1 cellular context compared by ENCODE assay signal in the genomic region with DNA sequence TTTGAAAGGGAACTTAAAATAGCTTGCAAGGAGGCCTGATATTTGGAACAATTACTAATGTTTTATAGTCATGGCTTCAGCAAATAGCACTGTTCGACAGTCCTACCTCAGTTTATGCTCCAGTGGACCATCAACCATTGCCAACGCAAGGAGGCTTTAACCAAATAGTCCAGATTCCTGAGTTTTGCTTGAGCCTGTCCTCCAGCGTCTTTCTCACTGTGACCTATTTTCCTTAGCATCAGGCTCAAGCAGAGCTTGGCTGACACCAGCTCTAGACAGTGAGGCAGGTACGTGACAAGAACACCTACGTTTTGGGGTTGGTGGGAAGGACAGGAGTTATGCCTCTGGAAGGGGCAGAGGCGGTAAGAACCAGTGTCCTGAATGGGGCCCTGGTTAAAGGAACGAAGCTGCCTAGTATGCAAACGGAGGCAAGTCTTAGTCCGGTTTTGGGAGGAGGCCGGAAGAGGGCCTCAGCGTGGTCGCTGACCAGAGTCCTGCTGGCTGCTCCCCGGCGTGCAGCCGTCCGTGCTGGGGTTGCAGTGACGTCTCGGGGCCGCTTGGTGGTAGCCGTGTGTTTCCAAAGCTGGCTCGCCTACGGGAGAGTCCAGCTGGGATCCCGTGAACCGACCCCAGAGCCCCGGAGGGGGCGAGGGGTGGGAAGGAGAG.
TF ChIP-seq lines count a peak whose summit lies in the region.

No MANE protein-coding gene starts in this region.

TF ChIP-seq in HepG2, 621 proteins besides CTCF, POLR2A, EP300 and RAD21 (continued from another document and continues in another):
- TF ChIP-seq, protein P1, sequence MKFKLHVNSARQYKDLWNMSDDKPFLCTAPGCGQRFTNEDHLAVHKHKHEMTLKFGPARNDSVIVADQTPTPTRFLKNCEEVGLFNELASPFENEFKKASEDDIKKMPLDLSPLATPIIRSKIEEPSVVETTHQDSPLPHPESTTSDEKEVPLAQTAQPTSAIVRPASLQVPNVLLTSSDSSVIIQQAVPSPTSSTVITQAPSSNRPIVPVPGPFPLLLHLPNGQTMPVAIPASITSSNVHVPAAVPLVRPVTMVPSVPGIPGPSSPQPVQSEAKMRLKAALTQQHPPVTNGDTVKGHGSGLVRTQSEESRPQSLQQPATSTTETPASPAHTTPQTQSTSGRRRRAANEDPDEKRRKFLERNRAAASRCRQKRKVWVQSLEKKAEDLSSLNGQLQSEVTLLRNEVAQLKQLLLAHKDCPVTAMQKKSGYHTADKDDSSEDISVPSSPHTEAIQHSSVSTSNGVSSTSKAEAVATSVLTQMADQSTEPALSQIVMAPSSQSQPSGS (CRISPR knock-in tag; IDR thresholded peaks at IDR 0.05) = no peak
- TF ChIP-seq, protein P2, sequence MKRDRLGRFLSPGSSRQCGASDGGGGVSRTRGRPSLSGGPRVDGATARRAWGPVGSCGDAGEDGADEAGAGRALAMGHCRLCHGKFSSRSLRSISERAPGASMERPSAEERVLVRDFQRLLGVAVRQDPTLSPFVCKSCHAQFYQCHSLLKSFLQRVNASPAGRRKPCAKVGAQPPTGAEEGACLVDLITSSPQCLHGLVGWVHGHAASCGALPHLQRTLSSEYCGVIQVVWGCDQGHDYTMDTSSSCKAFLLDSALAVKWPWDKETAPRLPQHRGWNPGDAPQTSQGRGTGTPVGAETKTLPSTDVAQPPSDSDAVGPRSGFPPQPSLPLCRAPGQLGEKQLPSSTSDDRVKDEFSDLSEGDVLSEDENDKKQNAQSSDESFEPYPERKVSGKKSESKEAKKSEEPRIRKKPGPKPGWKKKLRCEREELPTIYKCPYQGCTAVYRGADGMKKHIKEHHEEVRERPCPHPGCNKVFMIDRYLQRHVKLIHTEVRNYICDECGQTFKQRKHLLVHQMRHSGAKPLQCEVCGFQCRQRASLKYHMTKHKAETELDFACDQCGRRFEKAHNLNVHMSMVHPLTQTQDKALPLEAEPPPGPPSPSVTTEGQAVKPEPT (CRISPR knock-in tag; IDR thresholded peaks at IDR 0.05; ENCODE audit: low read depth) = no peak
- TF ChIP-seq, protein P3, sequence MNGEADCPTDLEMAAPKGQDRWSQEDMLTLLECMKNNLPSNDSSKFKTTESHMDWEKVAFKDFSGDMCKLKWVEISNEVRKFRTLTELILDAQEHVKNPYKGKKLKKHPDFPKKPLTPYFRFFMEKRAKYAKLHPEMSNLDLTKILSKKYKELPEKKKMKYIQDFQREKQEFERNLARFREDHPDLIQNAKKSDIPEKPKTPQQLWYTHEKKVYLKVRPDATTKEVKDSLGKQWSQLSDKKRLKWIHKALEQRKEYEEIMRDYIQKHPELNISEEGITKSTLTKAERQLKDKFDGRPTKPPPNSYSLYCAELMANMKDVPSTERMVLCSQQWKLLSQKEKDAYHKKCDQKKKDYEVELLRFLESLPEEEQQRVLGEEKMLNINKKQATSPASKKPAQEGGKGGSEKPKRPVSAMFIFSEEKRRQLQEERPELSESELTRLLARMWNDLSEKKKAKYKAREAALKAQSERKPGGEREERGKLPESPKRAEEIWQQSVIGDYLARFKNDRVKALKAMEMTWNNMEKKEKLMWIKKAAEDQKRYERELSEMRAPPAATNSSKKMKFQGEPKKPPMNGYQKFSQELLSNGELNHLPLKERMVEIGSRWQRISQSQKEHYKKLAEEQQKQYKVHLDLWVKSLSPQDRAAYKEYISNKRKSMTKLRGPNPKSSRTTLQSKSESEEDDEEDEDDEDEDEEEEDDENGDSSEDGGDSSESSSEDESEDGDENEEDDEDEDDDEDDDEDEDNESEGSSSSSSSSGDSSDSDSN (CRISPR knock-in tag; IDR thresholded peaks at IDR 0.05) = peak; percentile 53; the same call in 1 of the 2 replicates
- TF ChIP-seq MXI1 (IDR thresholded peaks at IDR 0.05; ENCODE audit: borderline replicate concordance, low read depth, low read length) (no peak), RXRA (CRISPR knock-in tag; IDR thresholded peaks at IDR 0.05) (no peak; the same call in 1 of the 2 replicates), ZNF337 (CRISPR knock-in tag; IDR thresholded peaks at IDR 0.05; ENCODE audit: borderline replicate concordance, low read depth) (no peak), ZNF30 (CRISPR knock-in tag; IDR thresholded peaks at IDR 0.05) (no peak), HDAC2 (CRISPR knock-in tag; IDR thresholded peaks at IDR 0.05) (no peak; the same call in 1 of the 2 replicates), SAP130 (CRISPR knock-in tag; IDR thresholded peaks at IDR 0.05; ENCODE audit: low read depth) (peak; percentile 21; the same call in 1 of the 2 replicates), ZNF235 (CRISPR knock-in tag; IDR thresholded peaks at IDR 0.05; ENCODE audit: borderline replicate concordance) (no peak), TEAD3 (CRISPR knock-in tag; optimal IDR thresholded peaks at IDR 0.05; ENCODE audit: borderline replicate concordance) (peak; percentile 13), NONO (IDR thresholded peaks at IDR 0.05) (no peak), NONO (CRISPR knock-in tag; conservative IDR thresholded peaks at IDR 0.05) (peak; percentile 71), TEAD2 (CRISPR knock-in tag; IDR thresholded peaks at IDR 0.05) (no peak), SUZ12 (IDR thresholded peaks at IDR 0.05; ENCODE audit: low read depth, low read length) (no peak), ZNF746 (CRISPR knock-in tag; IDR thresholded peaks at IDR 0.05) (no peak), HNF4A (CRISPR knock-in tag; IDR thresholded peaks at IDR 0.05) (0 out of 2 replicates have a peak, but pooled peaks have one; percentile 10), ZNF468 (CRISPR knock-in tag; IDR thresholded peaks at IDR 0.05) (no peak), BRCA1 (CRISPR knock-in tag; IDR thresholded peaks at IDR 0.05) (no peak), ZNF782 (CRISPR knock-in tag; IDR thresholded peaks at IDR 0.05; ENCODE audit: borderline replicate concordance) (no peak; the same call in 1 of the 2 replicates), PCBP1 (IDR thresholded peaks at IDR 0.05; ENCODE audit: borderline replicate concordance, low read depth, low read length) (0 out of 2 replicates have a peak, but pooled peaks have one; percentile 35), HOXA3 (CRISPR knock-in tag; IDR thresholded peaks at IDR 0.05) (no peak), FOSL1 (CRISPR knock-in tag; IDR thresholded peaks at IDR 0.05; ENCODE audit: borderline replicate concordance) (no peak), TBX3 (IDR thresholded peaks at IDR 0.05; ENCODE audit: borderline replicate concordance) (no peak), ZNF766 (CRISPR knock-in tag; IDR thresholded peaks at IDR 0.05; ENCODE audit: borderline replicate concordance) (no peak), KMT2B (CRISPR knock-in tag; IDR thresholded peaks at IDR 0.05) (no peak), AGO2 (optimal IDR thresholded peaks at IDR 0.05; ENCODE audit: low read depth, low read length) (peak; percentile 70), ZNF543 (CRISPR knock-in tag; IDR thresholded peaks at IDR 0.05) (no peak), HNRNPLL (IDR thresholded peaks at IDR 0.05; ENCODE audit: low read depth, low read length, poor library complexity, severe bottlenecking) (peak; percentile 16), XRCC5 (optimal IDR thresholded peaks at IDR 0.05; ENCODE audit: low read length) (peak; percentile 83), ZBTB20 (CRISPR knock-in tag; IDR thresholded peaks at IDR 0.05; ENCODE audit: borderline replicate concordance, low read depth) (no peak), POLR2AphosphoS2 (IDR thresholded peaks at IDR 0.05; ENCODE audit: low read depth, low read length) (no peak), ZFAT (CRISPR knock-in tag; conservative IDR thresholded peaks at IDR 0.05) (no peak), ATM (IDR thresholded peaks at IDR 0.05; ENCODE audit: borderline replicate concordance) (no peak)
- TF ChIP-seq, protein P4, sequence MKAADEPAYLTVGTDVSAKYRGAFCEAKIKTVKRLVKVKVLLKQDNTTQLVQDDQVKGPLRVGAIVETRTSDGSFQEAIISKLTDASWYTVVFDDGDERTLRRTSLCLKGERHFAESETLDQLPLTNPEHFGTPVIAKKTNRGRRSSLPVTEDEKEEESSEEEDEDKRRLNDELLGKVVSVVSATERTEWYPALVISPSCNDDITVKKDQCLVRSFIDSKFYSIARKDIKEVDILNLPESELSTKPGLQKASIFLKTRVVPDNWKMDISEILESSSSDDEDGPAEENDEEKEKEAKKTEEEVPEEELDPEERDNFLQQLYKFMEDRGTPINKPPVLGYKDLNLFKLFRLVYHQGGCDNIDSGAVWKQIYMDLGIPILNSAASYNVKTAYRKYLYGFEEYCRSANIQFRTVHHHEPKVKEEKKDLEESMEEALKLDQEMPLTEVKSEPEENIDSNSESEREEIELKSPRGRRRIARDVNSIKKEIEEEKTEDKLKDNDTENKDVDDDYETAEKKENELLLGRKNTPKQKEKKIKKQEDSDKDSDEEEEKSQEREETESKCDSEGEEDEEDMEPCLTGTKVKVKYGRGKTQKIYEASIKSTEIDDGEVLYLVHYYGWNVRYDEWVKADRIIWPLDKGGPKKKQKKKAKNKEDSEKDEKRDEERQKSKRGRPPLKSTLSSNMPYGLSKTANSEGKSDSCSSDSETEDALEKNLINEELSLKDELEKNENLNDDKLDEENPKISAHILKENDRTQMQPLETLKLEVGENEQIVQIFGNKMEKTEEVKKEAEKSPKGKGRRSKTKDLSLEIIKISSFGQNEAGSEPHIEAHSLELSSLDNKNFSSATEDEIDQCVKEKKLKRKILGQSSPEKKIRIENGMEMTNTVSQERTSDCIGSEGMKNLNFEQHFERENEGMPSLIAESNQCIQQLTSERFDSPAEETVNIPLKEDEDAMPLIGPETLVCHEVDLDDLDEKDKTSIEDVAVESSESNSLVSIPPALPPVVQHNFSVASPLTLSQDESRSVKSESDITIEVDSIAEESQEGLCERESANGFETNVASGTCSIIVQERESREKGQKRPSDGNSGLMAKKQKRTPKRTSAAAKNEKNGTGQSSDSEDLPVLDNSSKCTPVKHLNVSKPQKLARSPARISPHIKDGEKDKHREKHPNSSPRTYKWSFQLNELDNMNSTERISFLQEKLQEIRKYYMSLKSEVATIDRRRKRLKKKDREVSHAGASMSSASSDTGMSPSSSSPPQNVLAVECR (CRISPR knock-in tag; IDR thresholded peaks at IDR 0.05; ENCODE audit: borderline replicate concordance) = 0 out of 2 replicates have a peak, but pooled peaks have one; percentile 24
- TF ChIP-seq, protein P5, sequence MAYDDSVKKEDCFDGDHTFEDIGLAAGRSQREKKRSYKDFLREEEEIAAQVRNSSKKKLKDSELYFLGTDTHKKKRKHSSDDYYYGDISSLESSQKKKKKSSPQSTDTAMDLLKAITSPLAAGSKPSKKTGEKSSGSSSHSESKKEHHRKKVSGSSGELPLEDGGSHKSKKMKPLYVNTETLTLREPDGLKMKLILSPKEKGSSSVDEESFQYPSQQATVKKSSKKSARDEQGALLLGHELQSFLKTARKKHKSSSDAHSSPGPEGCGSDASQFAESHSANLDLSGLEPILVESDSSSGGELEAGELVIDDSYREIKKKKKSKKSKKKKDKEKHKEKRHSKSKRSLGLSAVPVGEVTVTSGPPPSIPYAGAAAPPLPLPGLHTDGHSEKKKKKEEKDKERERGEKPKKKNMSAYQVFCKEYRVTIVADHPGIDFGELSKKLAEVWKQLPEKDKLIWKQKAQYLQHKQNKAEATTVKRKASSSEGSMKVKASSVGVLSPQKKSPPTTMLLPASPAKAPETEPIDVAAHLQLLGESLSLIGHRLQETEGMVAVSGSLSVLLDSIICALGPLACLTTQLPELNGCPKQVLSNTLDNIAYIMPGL (CRISPR knock-in tag; IDR thresholded peaks at IDR 0.05; ENCODE audit: borderline replicate concordance in 1 of 2, low read depth in 1 of 2) = peak; percentile 41 to 55; a peak in 3 of 4 replicates
- TF ChIP-seq, protein P6, sequence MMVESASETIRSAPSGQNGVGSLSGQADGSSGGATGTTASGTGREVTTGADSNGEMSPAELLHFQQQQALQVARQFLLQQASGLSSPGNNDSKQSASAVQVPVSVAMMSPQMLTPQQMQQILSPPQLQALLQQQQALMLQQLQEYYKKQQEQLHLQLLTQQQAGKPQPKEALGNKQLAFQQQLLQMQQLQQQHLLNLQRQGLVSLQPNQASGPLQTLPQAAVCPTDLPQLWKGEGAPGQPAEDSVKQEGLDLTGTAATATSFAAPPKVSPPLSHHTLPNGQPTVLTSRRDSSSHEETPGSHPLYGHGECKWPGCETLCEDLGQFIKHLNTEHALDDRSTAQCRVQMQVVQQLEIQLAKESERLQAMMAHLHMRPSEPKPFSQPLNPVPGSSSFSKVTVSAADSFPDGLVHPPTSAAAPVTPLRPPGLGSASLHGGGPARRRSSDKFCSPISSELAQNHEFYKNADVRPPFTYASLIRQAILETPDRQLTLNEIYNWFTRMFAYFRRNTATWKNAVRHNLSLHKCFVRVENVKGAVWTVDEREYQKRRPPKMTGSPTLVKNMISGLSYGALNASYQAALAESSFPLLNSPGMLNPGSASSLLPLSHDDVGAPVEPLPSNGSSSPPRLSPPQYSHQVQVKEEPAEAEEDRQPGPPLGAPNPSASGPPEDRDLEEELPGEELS (CRISPR knock-in tag; IDR thresholded peaks at IDR 0.05) = 0 out of 2 replicates have a peak, but pooled peaks have one; percentile 27
- TF ChIP-seq, protein P7, sequence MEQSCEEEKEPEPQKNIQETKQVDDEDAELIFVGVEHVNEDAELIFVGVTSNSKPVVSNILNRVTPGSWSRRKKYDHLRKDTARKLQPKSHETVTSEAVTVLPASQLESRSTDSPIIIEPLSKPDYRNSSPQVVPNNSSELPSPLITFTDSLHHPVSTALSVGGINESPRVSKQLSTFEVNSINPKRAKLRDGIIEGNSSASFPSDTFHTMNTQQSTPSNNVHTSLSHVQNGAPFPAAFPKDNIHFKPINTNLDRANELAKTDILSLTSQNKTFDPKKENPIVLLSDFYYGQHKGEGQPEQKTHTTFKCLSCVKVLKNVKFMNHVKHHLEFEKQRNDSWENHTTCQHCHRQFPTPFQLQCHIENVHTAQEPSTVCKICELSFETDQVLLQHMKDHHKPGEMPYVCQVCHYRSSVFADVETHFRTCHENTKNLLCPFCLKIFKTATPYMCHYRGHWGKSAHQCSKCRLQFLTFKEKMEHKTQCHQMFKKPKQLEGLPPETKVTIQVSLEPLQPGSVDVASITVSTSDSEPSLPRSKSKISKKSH (CRISPR knock-in tag; IDR thresholded peaks at IDR 0.05; ENCODE audit: borderline replicate concordance) = peak; percentile 52; the same call in 1 of the 2 replicates
- TF ChIP-seq, protein P8, sequence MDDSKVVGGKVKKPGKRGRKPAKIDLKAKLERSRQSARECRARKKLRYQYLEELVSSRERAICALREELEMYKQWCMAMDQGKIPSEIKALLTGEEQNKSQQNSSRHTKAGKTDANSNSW (CRISPR knock-in tag; IDR thresholded peaks at IDR 0.05; ENCODE audit: borderline replicate concordance) = no peak
- TF ChIP-seq, protein P9, sequence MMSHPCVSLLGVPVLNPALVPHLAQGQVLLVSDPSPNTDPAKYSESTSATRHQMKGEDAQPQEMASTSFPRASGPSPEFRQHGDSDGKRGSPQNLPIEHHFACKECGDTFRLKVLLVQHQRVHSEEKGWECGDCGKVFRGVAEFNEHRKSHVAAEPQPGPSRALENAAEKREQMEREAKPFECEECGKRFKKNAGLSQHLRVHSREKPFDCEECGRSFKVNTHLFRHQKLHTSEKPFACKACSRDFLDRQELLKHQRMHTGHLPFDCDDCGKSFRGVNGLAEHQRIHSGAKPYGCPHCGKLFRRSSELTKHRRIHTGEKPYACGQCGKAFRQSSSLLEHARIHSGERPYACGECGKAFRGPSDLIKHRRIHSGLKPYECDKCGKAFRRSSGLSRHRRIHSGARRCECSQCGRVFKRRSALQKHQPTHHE (CRISPR knock-in tag; IDR thresholded peaks at IDR 0.05; ENCODE audit: borderline replicate concordance) = 0 out of 2 replicates have a peak, but pooled peaks have one; percentile 41
- TF ChIP-seq, protein P10, sequence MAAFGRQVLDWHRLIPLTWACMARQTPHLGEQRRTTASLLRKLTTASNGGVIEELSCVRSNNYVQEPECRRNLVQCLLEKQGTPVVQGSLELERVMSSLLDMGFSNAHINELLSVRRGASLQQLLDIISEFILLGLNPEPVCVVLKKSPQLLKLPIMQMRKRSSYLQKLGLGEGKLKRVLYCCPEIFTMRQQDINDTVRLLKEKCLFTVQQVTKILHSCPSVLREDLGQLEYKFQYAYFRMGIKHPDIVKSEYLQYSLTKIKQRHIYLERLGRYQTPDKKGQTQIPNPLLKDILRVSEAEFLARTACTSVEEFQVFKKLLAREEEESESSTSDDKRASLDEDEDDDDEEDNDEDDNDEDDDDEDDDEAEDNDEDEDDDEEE (CRISPR knock-in tag; IDR thresholded peaks at IDR 0.05) = no peak
